ENCODE assay signal across 25 cellular contexts in the genomic region with DNA sequence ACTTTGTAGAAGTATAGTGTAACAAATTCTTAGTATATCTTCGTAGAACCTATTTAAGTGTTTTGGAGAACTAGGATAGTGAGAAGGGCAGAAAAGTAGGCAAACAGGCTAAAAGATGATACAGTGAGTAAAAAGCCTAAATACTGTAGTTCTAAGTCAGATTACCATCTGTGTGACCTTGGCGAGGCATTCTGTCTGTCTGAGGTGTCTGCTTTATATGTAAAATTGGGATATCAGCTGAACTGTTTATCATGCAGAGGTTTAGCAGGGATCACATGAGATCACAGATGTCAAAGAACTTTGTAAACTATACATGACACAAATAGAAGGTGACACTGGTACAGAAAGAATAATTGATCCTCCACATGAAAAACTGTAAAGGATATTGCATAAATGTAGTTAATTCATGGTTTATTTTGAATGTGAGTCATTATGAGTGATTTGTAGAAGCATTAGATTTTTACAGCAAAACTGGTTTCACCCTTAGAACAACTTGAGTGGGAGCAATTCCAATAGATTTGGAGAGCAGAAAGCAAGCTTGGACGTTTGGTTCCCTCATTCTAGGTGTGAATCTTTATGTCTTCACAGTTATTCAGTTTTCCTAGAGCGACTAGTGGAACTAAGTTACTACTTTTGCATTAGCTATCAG. TPM values are rescaled to one million over a fixed set of nuclear protein-coding genes. Genes with fewer than 3 reads are reported as not detected.
DNase-seq lines count a peak whose midpoint lies in the region; ATAC-seq and TF ChIP-seq lines count a peak whose summit lies in the region.
"Had no signal": no experiment of that assay in that cellular context is flagged by ENCODE, and none has a peak within 500 bp of the region (broad histone marks: within the 10 kb centered on the region; RNA-seq: fewer than 3 reads in every experiment).

No MANE protein-coding gene starts in this region.

- no peaks in the 10 kb centered on the region for H3K36me3 ChIP-seq in breast epithelium
- peaks cover 30% of the 10 kb centered on the region for H3K36me3 ChIP-seq in MG63
- H3K36me3 ChIP-seq: colonic mucosa had no signal

- H3K27ac Mint-ChIP-seq in MCF 10A (ENCODE audit: low read depth, unreplicated experiment): peak overlapping the region; percentile 47
- H3K27ac Mint-ChIP-seq: activated naive CD8-positive, alpha-beta T cell treated with anti-CD3 and anti-CD28 coated beads for 36 hours; B cell; brain had no signal

- no peak for ATAC-seq in GM18858 (IDR thresholded peaks at IDR 0.05; ENCODE audit: unreplicated experiment)
- ATAC-seq: GM12878 had no signal

- TF ChIP-seq POLR2A in breast epithelium (IDR thresholded peaks at IDR 0.05): no peak

- peaks cover 29% of the 10 kb centered on the region for H3K36me3 Mint-ChIP-seq in MCF 10A (ENCODE audit: insufficient read depth, unreplicated experiment)

- POLR2A ChIA-PET in MCF 10A (lab: Yijun Ruan, JAX): interaction anchor here (0.6 to 1.6 kb wide), 3 partner anchors 9 to 59 kb away, joined by 3 to 11 read pairs (median 7); no protein-coding TSS in a partner anchor

- H3K4me1 Mint-ChIP-seq in MCF 10A (ENCODE audit: insufficient read depth, unreplicated experiment): peaks cover 11% of the 10 kb centered on the region
- H3K4me1 Mint-ChIP-seq: B cell had no signal

- peak; percentile 26 for DNase-seq in MCF 10A (ENCODE audit: unreplicated experiment)
- DNase-seq in breast epithelium (ENCODE audit: low spot score in 2 of 2): no peak
- peak; percentile 14 for DNase-seq in astrocyte of the hippocampus (ENCODE audit: low read depth, low spot score)
- DNase-seq in fibroblast of mammary gland (ENCODE audit: low read depth): peak; percentile 63
- DNase-seq in MG63: no peak
- DNase-seq in dermis blood vessel endothelial cell: no peak
- no peak for DNase-seq in NCI-H2107 (lab: John Stamatoyannopoulos, UW)
- DNase-seq: 8988T; activated CD4-positive, alpha-beta T cell treated with anti-CD3 and anti-CD28 coated beads, Interleukin-2, amount 50 U/mL, for 1 hour; activated CD8-positive, alpha-beta memory T cell treated with anti-CD3 and anti-CD28 coated beads, Interleukin-2, amount 50 U/mL, for 4 hours; activated effector memory CD4-positive, alpha-beta T cell treated with Interleukin-2 at 50 U/mL for 16 hours; activated naive CD8-positive, alpha-beta T cell treated with anti-CD3 and anti-CD28 coated beads for 36 hours; colonic mucosa; head of caudate nucleus; NCI-H2081; OCI-M1; Right ventricle myocardium superior; T1000 had no signal

- H3K27me3 ChIP-seq in breast epithelium (no peaks in the 10 kb centered on the region), MG63 (no peaks in the 10 kb centered on the region)
- H3K27me3 ChIP-seq: colonic mucosa, tibial nerve had no signal

- no peak for TF ChIP-seq CTCF in MCF 10A (IDR thresholded peaks at IDR 0.05; ENCODE audit: unreplicated experiment)
- no peak for TF ChIP-seq CTCF in breast epithelium (IDR thresholded peaks at IDR 0.05)
- no peak for TF ChIP-seq CTCF in fibroblast of mammary gland (conservative IDR thresholded peaks at IDR 0.05; ENCODE audit: control insufficient read depth, insufficient read depth, low read depth, low read length)

- no peak overlapping the region for H3K27ac ChIP-seq in breast epithelium
- H3K27ac ChIP-seq: colonic mucosa, skin epidermis, tibial nerve had no signal

- no peaks in the 10 kb centered on the region for H3K4me1 ChIP-seq in breast epithelium
- H3K4me1 ChIP-seq: colonic mucosa had no signal

- H3K27me3 Mint-ChIP-seq in MCF 10A (ENCODE audit: insufficient read depth, unreplicated experiment): no peaks in the 10 kb centered on the region
- H3K27me3 Mint-ChIP-seq: activated naive CD8-positive, alpha-beta T cell treated with anti-CD3 and anti-CD28 coated beads for 36 hours; B cell; brain had no signal

- no TSS peak for BruUV-seq in MCF 10A (replicated peaks; lab: Mats Ljungman, UMichigan)

- peaks cover 0 to 4% of the 10 kb centered on the region in 2 donors for H3K9me3 ChIP-seq in breast epithelium
- H3K9me3 ChIP-seq in MG63: peaks cover 8% of the 10 kb centered on the region
- H3K9me3 ChIP-seq: colonic mucosa had no signal

- no peak overlapping the region for H3K4me3 ChIP-seq in breast epithelium
- H3K4me3 ChIP-seq in fibroblast of mammary gland (ENCODE audit: control insufficient read depth, low read depth, low read length): no peak overlapping the region
- H3K4me3 ChIP-seq in MG63: no peak overlapping the region
- H3K4me3 ChIP-seq: colonic mucosa, GM12878, skin epidermis, tibial nerve had no signal

- peaks cover 22% of the 10 kb centered on the region for H3K9me3 Mint-ChIP-seq in MCF 10A (ENCODE audit: unreplicated experiment)

- intact Hi-C loops in MCF 10A (cut with micrococcal nuclease) (no loop called here), breast epithelium (cut with DNase I; ENCODE audit: low total_unique reads) (no loop called here)

- no peak overlapping the region for H3K4me3 Mint-ChIP-seq in MCF 10A (ENCODE audit: unreplicated experiment)
- H3K4me3 Mint-ChIP-seq: activated naive CD8-positive, alpha-beta T cell treated with anti-CD3 and anti-CD28 coated beads for 36 hours; B cell; brain; WTC11 had no signal

- CTCF ChIA-PET in MCF 10A (lab: Yijun Ruan, JAX): interaction anchor here (0.5 to 1.4 kb wide), 7 partner anchors 16 to 586 kb away, joined by 3 to 7 read pairs (median 3); no protein-coding TSS in a partner anchor

RNA-seq across cellular contexts. Expression of gene TAF1B, which starts 41.9 kb away (rescaled TPM):
- total RNA-seq in MCF 10A (2022) (19.7 and 25.5 TPM in 2 replicates), breast epithelium (10 to 100 TPM; 17.0 to 21.6 (median 20.3) TPM), dermis blood vessel endothelial cell (20.6 and 30.3 TPM in 2 replicates)
- 27.0 and 71.1 TPM in 2 replicates for total RNA-seq in MG63 (2014; rRNA removed; shearing (Covaris generic); ENCODE audit: low replicate concordance)

Comparison
In these comparisons a context has a peak if more than half of its experiments do, and no peak if none do; other contexts are left out.
1. DNase-seq: peak in MCF 10A (single experiment), astrocyte of the hippocampus (single experiment) and fibroblast of mammary gland (single experiment); none in breast epithelium (0 of 2), MG63 (single experiment), dermis blood vessel endothelial cell (single experiment) and NCI-H2107 (single experiment).